15 cellular contexts compared by ENCODE assay signal in the genomic region with DNA sequence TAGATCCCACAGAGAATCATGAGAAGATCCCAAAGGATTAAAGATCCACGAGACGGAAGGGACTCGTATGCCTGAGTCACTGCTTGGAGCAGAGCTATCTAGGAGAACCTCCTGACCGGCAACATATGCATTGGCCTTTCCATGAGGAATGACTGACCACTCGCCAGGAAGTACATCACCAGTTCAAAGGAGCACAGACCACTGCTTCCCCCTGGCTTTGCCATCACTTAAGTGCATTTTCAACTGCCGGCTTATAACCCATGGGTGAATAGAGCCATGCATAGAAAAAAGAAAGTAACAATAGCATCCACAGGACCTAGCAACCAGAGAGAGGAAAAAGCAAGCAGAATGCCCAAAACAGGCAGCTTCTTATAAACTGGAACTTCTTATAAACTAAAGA.
"Had no signal": no experiment of that assay in that cellular context is flagged by ENCODE, and none has a peak within 500 bp of the region (broad histone marks: within the 10 kb centered on the region; RNA-seq: fewer than 3 reads in every experiment).

No MANE protein-coding gene starts in this region.

- DNase-seq: activated CD4-positive, alpha-beta T cell treated with anti-CD3 and anti-CD28 coated beads, Interleukin-2, amount 50 U/mL, for 4 hours; activated CD4-positive, CD25-positive, alpha-beta regulatory T cell; activated CD8-positive, alpha-beta memory T cell treated with anti-CD3 and anti-CD28 coated beads, Interleukin-2, amount 10 ng/mL, durations not matched to agents 7 days and 5 days; activated effector memory CD4-positive, alpha-beta T cell treated with anti-CD3 and anti-CD28 coated beads, Interleukin-2, amount 50 U/mL, for 16 hours; activated T-cell treated with anti-CD3 and anti-CD28 coated beads, Interleukin-2, amount 50 U/mL, for 24 hours; amygdala; foreskin keratinocyte; left lung; natural killer cell; occipital lobe; psoas muscle; right lobe of liver; stimulated activated CD4-positive, alpha-beta T cell treated with anti-CD3 and anti-CD28 coated beads, Interleukin-2, amount 100 ng/mL, for 24 hours; stimulated activated naive CD4-positive, alpha-beta T cell treated with Interleukin-2 at 50 U/mL for 16 hours had no signal

- ATAC-seq: activated CD8-positive, alpha-beta memory T cell treated with anti-CD3 and anti-CD28 coated beads, Interleukin-2, amount 10 ng/mL, durations not matched to agents 7 days and 5 days; activated naive CD4-positive, alpha-beta T cell treated with anti-CD3 and anti-CD28 coated beads, Interleukin-2, amount 50 U/mL, for 72 hours; foreskin keratinocyte; left lung; natural killer cell; psoas muscle; right lobe of liver had no signal
